Comparison of ENCODE assay signal across 26 cellular contexts in genomic region chr4:7983296-7983695, GRCh38.
"Had no signal": no experiment of that assay in that cellular context is flagged by ENCODE, and none has a peak within 500 bp of the region (broad histone marks: within the 10 kb centered on the region; RNA-seq: fewer than 3 reads in every experiment).

No MANE protein-coding gene starts in this region.

- H3K36me3 Mint-ChIP-seq: mesothelial cell of epicardium; neural progenitor cell; stimulated activated memory B cell treated with anti-CD40 and anti-IgM and Interleukin-4, amounts not matched to agents 10 μg/mL and 1 μg/mL and 100 μg/mL, for 72 hours had no signal

- H3K27me3 Mint-ChIP-seq: central memory CD8-positive, alpha-beta T cell had no signal

- ATAC-seq: gastrocnemius medialis; heart left ventricle; left lung; psoas muscle; right cardiac atrium; stimulated activated naive CD8-positive, alpha-beta T cell treated with anti-CD3 and anti-CD28 coated beads, Interleukin-15, Interleukin-2, amounts not matched to agents 100 U/mL and 50 U/mL, for 24 hours had no signal

- H3K4me1 ChIP-seq: neural progenitor cell, testis had no signal

- H3K4me3 ChIP-seq: gastrocnemius medialis, heart left ventricle, hepatocyte, left lung, neural progenitor cell, ovary, psoas muscle, sigmoid colon, spleen, testis, tibial artery, upper lobe of left lung had no signal

- H3K9ac ChIP-seq: neural progenitor cell had no signal

- DNase-seq: cortex of kidney; effector CD4-positive, alpha-beta T cell; gastrocnemius medialis; kidney; mesenchymal stem cell; nucleus accumbens; ovary; psoas muscle; sigmoid colon; spleen; stimulated activated CD4-positive, alpha-beta T cell treated with anti-CD3 and anti-CD28 coated beads, Interleukin-4, amount 100 ng/mL, for 4 hours; stimulated activated naive CD8-positive, alpha-beta T cell treated with anti-CD3 and anti-CD28 coated beads, Interleukin-15, Interleukin-2, amounts not matched to agents 100 U/mL and 50 U/mL, for 24 hours; substantia nigra; testis; tibial artery had no signal

- H3K27ac ChIP-seq: heart left ventricle, hepatocyte, left lung, neural progenitor cell, ovary, psoas muscle, sigmoid colon, spleen, testis, tibial artery, upper lobe of left lung had no signal

- H3K27me3 ChIP-seq: gastrocnemius medialis, heart left ventricle, hepatocyte, left lung, neural progenitor cell, ovary, sigmoid colon, testis, tibial artery, upper lobe of left lung had no signal

- H3K27ac Mint-ChIP-seq: mesothelial cell of epicardium; neural progenitor cell; stimulated activated memory B cell treated with anti-CD40 and anti-IgM and Interleukin-4, amounts not matched to agents 10 μg/mL and 1 μg/mL and 100 μg/mL, for 72 hours had no signal

- H3K9me3 ChIP-seq: gastrocnemius medialis, heart left ventricle, left lung, ovary, psoas muscle, sigmoid colon, spleen, testis, tibial artery, upper lobe of left lung had no signal

- H3K4me3 Mint-ChIP-seq: central memory CD8-positive, alpha-beta T cell; mesothelial cell of epicardium; nephron; neural progenitor cell; stimulated activated memory B cell treated with anti-CD40 and anti-IgM and Interleukin-4, amounts not matched to agents 10 μg/mL and 1 μg/mL and 100 μg/mL, for 72 hours had no signal

- FAIRE-seq: kidney, urothelium cell line had no signal

- H3K36me3 ChIP-seq: heart left ventricle, left lung, neural progenitor cell, ovary, sigmoid colon, tibial artery, upper lobe of left lung had no signal
